In the genomic region with DNA sequence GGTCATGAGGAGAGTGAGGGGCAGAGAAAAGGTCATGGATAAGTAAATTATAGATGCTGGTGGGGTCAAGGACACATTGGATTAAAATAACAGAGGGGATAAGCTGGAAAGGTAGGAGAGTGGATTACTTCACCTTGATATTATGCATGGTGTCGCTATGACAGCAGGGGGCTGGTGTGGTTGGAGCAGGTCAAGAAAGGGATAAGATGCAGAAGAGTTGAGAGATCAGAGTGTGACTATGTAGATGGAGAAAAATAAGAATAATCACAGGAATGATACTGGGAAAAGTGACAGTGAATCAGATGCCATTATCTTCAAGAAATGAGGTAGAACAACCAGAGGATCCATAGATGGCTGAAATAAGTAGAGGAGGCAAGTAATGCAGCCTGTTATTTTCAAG, we compare ENCODE assay signal across 31 cellular contexts.
"Had no signal": no experiment of that assay in that cellular context is flagged by ENCODE, and none has a peak within 500 bp of the region (broad histone marks: within the 10 kb centered on the region; RNA-seq: fewer than 3 reads in every experiment).

No MANE protein-coding gene starts in this region.

- ATAC-seq: activated CD4-positive, CD25-positive, alpha-beta regulatory T cell treated with anti-CD3 and anti-CD28 coated beads, Interleukin-2, amount 50 U/mL, for 24 hours; body of pancreas; left cardiac atrium; left ventricle myocardium superior; naive thymus-derived CD4-positive, alpha-beta T cell; pancreas; right cardiac atrium; upper lobe of right lung had no signal

- DNase-seq: activated CD4-positive, alpha-beta T cell treated with anti-CD3 and anti-CD28 coated beads for 48 hours; activated CD4-positive, alpha-beta T cell treated with anti-CD3 and anti-CD28 coated beads, Interleukin-2, amount 50 U/mL, for 48 hours; activated CD8-positive, alpha-beta memory T cell treated with anti-CD3 and anti-CD28 coated beads for 24 hours; activated effector memory CD4-positive, alpha-beta T cell treated with anti-CD3 and anti-CD28 coated beads, Interleukin-2, amount 50 U/mL, for 16 hours; activated naive CD4-positive, alpha-beta T cell treated with anti-CD3 and anti-CD28 coated beads for 36 hours; activated naive CD8-positive, alpha-beta T cell treated with anti-CD3 and anti-CD28 coated beads for 36 hours; adrenal gland; aorta; body of pancreas; dermis blood vessel endothelial cell; effector CD4-positive, alpha-beta T cell; esophagus squamous epithelium; foreskin melanocyte; left cardiac atrium; left ventricle myocardium superior; naive thymus-derived CD4-positive, alpha-beta T cell; nucleus accumbens; pancreas; right cardiac atrium; spleen; stimulated activated naive CD4-positive, alpha-beta T cell; tibial artery; upper lobe of right lung had no signal

- H3K9me3 ChIP-seq: adrenal gland, body of pancreas, esophagus squamous epithelium, pancreas, spleen, suprapubic skin, tibial artery, upper lobe of right lung had no signal

- H3K4me3 Mint-ChIP-seq: activated naive CD4-positive, alpha-beta T cell treated with anti-CD3 and anti-CD28 coated beads for 36 hours; activated naive CD8-positive, alpha-beta T cell treated with anti-CD3 and anti-CD28 coated beads for 36 hours; activated T-helper 1 cell treated with anti-CD3 and anti-CD28 coated beads, Interleukin-12 subunit alpha, Interleukin-12 subunit beta, Interleukin-2, Interleukin-4 antibody, amounts not matched to agents 30 ng/mL and 10 ng/mL and 1 ng/mL, durations not matched to agents 14 hours and 24 hours and 36 hours; mesothelial cell of epicardium; naive thymus-derived CD4-positive, alpha-beta T cell; neural crest cell had no signal

- H3K36me3 ChIP-seq: adrenal gland, pancreas, spleen, suprapubic skin, tibial artery, upper lobe of right lung had no signal

- H3K27me3 ChIP-seq: body of pancreas, pancreas, suprapubic skin, tibial artery had no signal

- FAIRE-seq: colon, islet of Langerhans, pancreas had no signal

- H3K4me3 ChIP-seq: adrenal gland, body of pancreas, esophagus squamous epithelium, pancreas, spleen, suprapubic skin, tibial artery, upper lobe of right lung had no signal

- H3K27ac ChIP-seq: adrenal gland, pancreas, spleen, suprapubic skin, tibial artery, upper lobe of right lung, VCaP had no signal

- H3K9me3 Mint-ChIP-seq: activated naive CD4-positive, alpha-beta T cell treated with anti-CD3 and anti-CD28 coated beads for 36 hours; activated naive CD8-positive, alpha-beta T cell treated with anti-CD3 and anti-CD28 coated beads for 36 hours; activated T-helper 1 cell treated with anti-CD3 and anti-CD28 coated beads, Interleukin-12 subunit alpha, Interleukin-12 subunit beta, Interleukin-2, Interleukin-4 antibody, amounts not matched to agents 30 ng/mL and 10 ng/mL and 1 ng/mL, durations not matched to agents 14 hours and 24 hours and 36 hours; mesothelial cell of epicardium; naive thymus-derived CD4-positive, alpha-beta T cell; neural crest cell had no signal

- H3K27ac Mint-ChIP-seq: activated naive CD4-positive, alpha-beta T cell treated with anti-CD3 and anti-CD28 coated beads for 36 hours; activated naive CD8-positive, alpha-beta T cell treated with anti-CD3 and anti-CD28 coated beads for 36 hours; activated T-helper 1 cell treated with anti-CD3 and anti-CD28 coated beads, Interleukin-12 subunit alpha, Interleukin-12 subunit beta, Interleukin-2, Interleukin-4 antibody, amounts not matched to agents 30 ng/mL and 10 ng/mL and 1 ng/mL, durations not matched to agents 14 hours and 24 hours and 36 hours; mesothelial cell of epicardium; naive thymus-derived CD4-positive, alpha-beta T cell had no signal

- H3K36me3 Mint-ChIP-seq: activated naive CD8-positive, alpha-beta T cell treated with anti-CD3 and anti-CD28 coated beads for 36 hours; mesothelial cell of epicardium; naive thymus-derived CD4-positive, alpha-beta T cell had no signal
